In genomic region chr1:150268342-150268705, GRCh38 we compare ENCODE assay signal across 8 cellular contexts. TPM values are rescaled to one million over a fixed set of nuclear protein-coding genes. Genes with fewer than 3 reads are reported as not detected.
DNase-seq lines count a peak whose midpoint lies in the region; ATAC-seq and TF ChIP-seq lines count a peak whose summit lies in the region.

No MANE protein-coding gene starts in this region.

- DNase-seq in colonic mucosa: peak; percentile 54
- peak; percentile 64 for DNase-seq in lower lobe of right lung
- DNase-seq in stimulated activated naive CD8-positive, alpha-beta T cell treated with anti-CD3 and anti-CD28 coated beads, Interleukin-15, Interleukin-2, amounts not matched to agents 100 U/mL and 50 U/mL, for 24 hours: peak; percentile 34
- no peak for DNase-seq in NCI-H446 (lab: John Stamatoyannopoulos, UW)

- intact Hi-C loops in colonic mucosa (cut with DNase I): no loop called here
- intact Hi-C loops in lower lobe of right lung (cut with DNase I): no loop called here

- peaks cover 7% of the 10 kb centered on the region for H3K4me1 ChIP-seq in colonic mucosa
- peaks cover 33% of the 10 kb centered on the region for H3K4me1 ChIP-seq in lower lobe of right lung

- H3K9me3 ChIP-seq in colonic mucosa: no peaks in the 10 kb centered on the region
- no peaks in the 10 kb centered on the region for H3K9me3 ChIP-seq in lower lobe of right lung

- TF ChIP-seq CTCF in VCaP (conservative IDR thresholded peaks at IDR 0.05) (no peak), colonic mucosa (IDR thresholded peaks at IDR 0.05) (no peak), lower lobe of right lung (IDR thresholded peaks at IDR 0.05) (no peak)

- H3K27me3 ChIP-seq in colonic mucosa (no peaks in the 10 kb centered on the region), lower lobe of right lung (ENCODE audit: low read depth) (no peaks in the 10 kb centered on the region)

- H3K4me3 ChIP-seq in colonic mucosa (peak overlapping the region; percentile 89), lower lobe of right lung (peak overlapping the region; percentile 95)

- peak overlapping the region; percentile 94 to 96 for H3K9ac ChIP-seq in colonic mucosa (ENCODE audit: low read depth in 2 of 2, low read length in 2 of 2)

- H3K36me3 ChIP-seq in colonic mucosa (peaks cover 9% of the 10 kb centered on the region), lower lobe of right lung (peaks cover 34% of the 10 kb centered on the region)

- ATAC-seq in GM18502 (IDR thresholded peaks at IDR 0.05; ENCODE audit: poor library complexity, unreplicated experiment): peak; percentile 23
- peak; percentile 29 for ATAC-seq in HG03097 (IDR thresholded peaks at IDR 0.05; ENCODE audit: low FRiP score, unreplicated experiment)
- peak; percentile 72 to 79 for ATAC-seq in lower lobe of right lung
- ATAC-seq in stimulated activated naive CD8-positive, alpha-beta T cell treated with anti-CD3 and anti-CD28 coated beads, Interleukin-15, Interleukin-2, amounts not matched to agents 100 U/mL and 50 U/mL, for 24 hours: peak; percentile 36
- ATAC-seq in GM19328 (IDR thresholded peaks at IDR 0.05; ENCODE audit: unreplicated experiment): no peak

- H3K27ac ChIP-seq in VCaP: peak overlapping the region; percentile 87
- H3K27ac ChIP-seq in colonic mucosa: peak overlapping the region; percentile 88
- H3K27ac ChIP-seq in lower lobe of right lung: peak overlapping the region; percentile 92

RNA-seq across cellular contexts. Expression of gene APH1A, which starts 0.5 kb away (rescaled TPM):
- 100 to 1,000 TPM; 180 to 209 TPM for total RNA-seq in colonic mucosa
- 129 TPM for total RNA-seq in lower lobe of right lung

RNA-seq across cellular contexts. Expression of gene C1orf54, which starts 4.3 kb away (rescaled TPM):
- total RNA-seq in colonic mucosa: 1 to 10 TPM; 2.7 to 6.0 TPM
- 12.2 TPM for total RNA-seq in lower lobe of right lung

RNA-seq across cellular contexts. Expression of gene CA14, which starts 10.8 kb away (rescaled TPM):
- total RNA-seq in colonic mucosa: under 1 TPM; 0.22 to 0.29 TPM
- 0.38 TPM for total RNA-seq in lower lobe of right lung

RNA-seq across cellular contexts. Expression of gene CIART, which starts 14.0 kb away (rescaled TPM):
- 1 to 10 TPM in 1 of 2 donors, under 1 TPM in 1; 0.69 to 1.6 TPM for total RNA-seq in colonic mucosa
- 6.2 TPM for total RNA-seq in lower lobe of right lung

RNA-seq across cellular contexts. Expression of gene MRPS21, which starts 25.3 kb away (rescaled TPM):
- 10 to 100 TPM; 42.7 to 68.6 TPM for total RNA-seq in colonic mucosa
- total RNA-seq in lower lobe of right lung: 45.9 TPM

Comparison
In these comparisons a context has a peak if more than half of its experiments do, and no peak if none do; other contexts are left out.
1. DNase-seq: peak in colonic mucosa (single experiment), lower lobe of right lung (single experiment) and stimulated activated naive CD8-positive, alpha-beta T cell treated with anti-CD3 and anti-CD28 coated beads, Interleukin-15, Interleukin-2, amounts not matched to agents 100 U/mL and 50 U/mL, for 24 hours (single experiment); none in NCI-H446 (0 of 2).
2. Peak in every context shown above with its lines, with median percentiles within 50 percentile points of each other: H3K27ac ChIP-seq.